8 cellular contexts compared by ENCODE assay signal in genomic region chr14:100586520-100587247, GRCh38. TPM values are rescaled to one million over a fixed set of nuclear protein-coding genes. Genes with fewer than 3 reads are reported as not detected.
DNase-seq lines count a peak whose midpoint lies in the region; ATAC-seq and TF ChIP-seq lines count a peak whose summit lies in the region.

No MANE protein-coding gene starts in this region.

- TF ChIP-seq CTCF in BE2C (IDR thresholded peaks at IDR 0.05; ENCODE audit: low read depth, low read length): no peak

- H2AFZ ChIP-seq in neuron (ENCODE audit: low read depth, low read length): peak overlapping the region; percentile 34

- H3K4me1 ChIP-seq in BE2C (peaks cover 14% of the 10 kb centered on the region), neuron (ENCODE audit: insufficient read depth, low read length) (no peaks in the 10 kb centered on the region)

- H3K9me3 ChIP-seq in BE2C (no peaks in the 10 kb centered on the region), neuron (ENCODE audit: low read length) (no peaks in the 10 kb centered on the region)

- DNase-seq in BE2C: peak; percentile 66
- DNase-seq in activated CD4-positive, CD25-positive, alpha-beta regulatory T cell treated with anti-CD3 and anti-CD28 coated beads, Interleukin-2, amount 50 U/mL, for 72 hours: peak; percentile 37
- DNase-seq in hepatic stellate cell (ENCODE audit: low spot score): no peak

- no peaks in the 10 kb centered on the region; the same call in 1 of the 2 replicates for H3K27me3 ChIP-seq in BE2C
- H3K27me3 ChIP-seq in neuron (ENCODE audit: insufficient read depth, low read length): peaks cover 59% of the 10 kb centered on the region

- ATAC-seq in HG02885 (IDR thresholded peaks at IDR 0.05; ENCODE audit: poor library complexity, unreplicated experiment) (peak; percentile 51), esophagus mucosa (peak; percentile 70), GM18517 (IDR thresholded peaks at IDR 0.05; ENCODE audit: unreplicated experiment) (no peak), GM21360 (IDR thresholded peaks at IDR 0.05; ENCODE audit: unreplicated experiment) (no peak)

- H3K4me3 ChIP-seq in BE2C (ENCODE audit: low read depth, low read length) (peak overlapping the region; percentile 57), neuron (ENCODE audit: low read length) (peak overlapping the region; percentile 34)

- H3K36me3 ChIP-seq in BE2C (no peaks in the 10 kb centered on the region), neuron (ENCODE audit: insufficient read depth, low read length) (no peaks in the 10 kb centered on the region)

RNA-seq across cellular contexts. Expression of gene BEGAIN, which starts 0.5 kb away (rescaled TPM):
- 178 TPM for polyA plus RNA-seq in BE2C (2012; ENCODE audit: insufficient read depth, insufficient read length, low read depth)
- total RNA-seq in esophagus mucosa: 0.68 TPM

Comparison
In these comparisons a context has a peak if more than half of its experiments do, and no peak if none do; other contexts are left out.
1. ATAC-seq: peak in HG02885 (single experiment) and esophagus mucosa (single experiment); none in GM18517 (single experiment) and GM21360 (single experiment).